25 cellular contexts compared by ENCODE assay signal in the genomic region with DNA sequence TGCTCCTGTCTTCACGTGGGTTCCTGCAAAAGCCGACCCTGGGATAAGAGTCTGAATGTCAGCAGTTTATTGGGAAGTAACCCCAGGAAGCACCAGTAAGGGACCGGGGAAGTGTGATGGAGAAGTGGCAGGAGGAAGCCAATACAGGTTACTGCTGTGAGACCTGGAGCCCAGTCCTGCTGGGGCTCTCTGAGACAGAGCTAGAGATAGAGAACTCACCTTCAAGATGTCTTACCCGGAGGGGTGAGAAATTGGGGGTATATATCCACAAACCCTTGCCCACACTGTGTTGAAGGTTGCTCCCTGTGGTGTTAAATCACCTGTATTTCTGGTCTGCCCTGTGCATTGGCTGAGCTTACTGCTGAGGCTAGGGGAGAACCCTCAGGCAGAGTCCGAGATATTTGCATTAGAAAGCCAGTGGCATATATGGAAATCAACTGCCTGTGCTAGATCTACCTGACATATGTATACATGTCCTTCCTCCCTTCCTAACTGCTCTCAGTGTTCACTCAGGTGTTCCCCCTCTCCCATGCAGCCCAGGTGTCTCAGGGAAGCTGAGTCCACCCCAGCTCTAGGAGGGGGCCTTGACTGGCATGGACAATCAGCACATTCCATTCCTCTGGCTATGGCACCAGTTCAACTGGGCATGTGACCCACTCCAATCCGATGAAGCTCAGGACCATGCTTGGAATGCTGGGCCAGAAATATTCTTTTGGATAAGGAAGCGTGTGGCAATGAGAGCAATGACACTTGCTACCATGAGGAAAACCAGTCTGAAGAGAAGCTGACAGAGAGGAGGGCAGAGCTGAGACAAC. TPM values are rescaled to one million over a fixed set of nuclear protein-coding genes. Genes with fewer than 3 reads are reported as not detected.
DNase-seq lines count a peak whose midpoint lies in the region; ATAC-seq and TF ChIP-seq lines count a peak whose summit lies in the region.
"Had no signal": no experiment of that assay in that cellular context is flagged by ENCODE, and none has a peak within 500 bp of the region (broad histone marks: within the 10 kb centered on the region; RNA-seq: fewer than 3 reads in every experiment).

No MANE protein-coding gene starts in this region.

- no peak for TF ChIP-seq POLR2A in esophagus muscularis mucosa (IDR thresholded peaks at IDR 0.05; ENCODE audit: low read depth)

- peaks cover 17% of the 10 kb centered on the region for H3K4me1 ChIP-seq in Caco-2
- peaks cover 9 to 29% (median 20%) of the 10 kb centered on the region in 4 donors for H3K4me1 ChIP-seq in esophagus muscularis mucosa
- H3K4me1 ChIP-seq in lower lobe of right lung, result peaks cover 42% of the 10 kb centered on the region
- no peaks in the 10 kb centered on the region for H3K4me1 ChIP-seq in A673 (ENCODE audit: insufficient read depth, low read length, poor library complexity, severe bottlenecking)
- H3K4me1 ChIP-seq: uterus had no signal

- no peak for TF ChIP-seq CTCF in Caco-2 (IDR thresholded peaks at IDR 0.05; ENCODE audit: insufficient read depth in 1 of 2, low read depth in 1 of 2, low read length in 1 of 2, severe bottlenecking in 1 of 2, unreplicated experiment in 1 of 2)
- TF ChIP-seq CTCF in esophagus muscularis mucosa (IDR thresholded peaks at IDR 0.05), result no peak
- no peak for TF ChIP-seq CTCF in lower lobe of right lung (IDR thresholded peaks at IDR 0.05)
- no peak for TF ChIP-seq CTCF in A673 (conservative IDR thresholded peaks at IDR 0.05; ENCODE audit: low read depth, low read length)

- H3K9me3 ChIP-seq in Caco-2, result no peaks in the 10 kb centered on the region
- H3K9me3 ChIP-seq in KOPT-K1 (ENCODE audit: insufficient read depth, low read length, poor library complexity, severe bottlenecking), result no peaks in the 10 kb centered on the region
- H3K9me3 ChIP-seq in esophagus muscularis mucosa, result no peaks in the 10 kb centered on the region
- H3K9me3 ChIP-seq in lower lobe of right lung, result no peaks in the 10 kb centered on the region
- no peaks in the 10 kb centered on the region for H3K9me3 ChIP-seq in A673 (ENCODE audit: low read depth, low read length, poor library complexity, severe bottlenecking)
- H3K9me3 ChIP-seq: uterus had no signal

- H3K27ac ChIP-seq in KOPT-K1 (ENCODE audit: low read depth, low read length, poor library complexity, severe bottlenecking) (peak overlapping the region; percentile 21), esophagus muscularis mucosa (replicated peaks in 1 of 4) (peak overlapping the region in 3 of 4 donors; percentile 12 to 23 (median 21)), lower lobe of right lung (no peak overlapping the region), A673 (ENCODE audit: low read depth, low read length, poor library complexity, severe bottlenecking) (no peak overlapping the region)
- H3K27ac ChIP-seq: uterus, VCaP had no signal

- DNase-seq in Caco-2 (no peak), esophagus muscularis mucosa (ENCODE audit: extremely low spot score) (no peak), lower lobe of right lung (no peak), NCI-H1048 (lab: John Stamatoyannopoulos, UW) (no peak), cerebellum (ENCODE audit: low spot score) (no peak), A673 (ENCODE audit: low spot score) (no peak)
- DNase-seq in activated T-cell treated with anti-CD3 and anti-CD28 coated beads, Interleukin-2, amount 50 U/mL, for 48 hours, result no peak
- DNase-seq: activated CD4-positive, alpha-beta memory T cell treated with anti-CD3 and anti-CD28 coated beads, Interleukin-2, amount 10 ng/mL, durations not matched to agents 7 days and 5 days; activated naive CD4-positive, alpha-beta T cell treated with anti-CD3 and anti-CD28 coated beads for 36 hours; activated T-cell treated with anti-CD3 and anti-CD28 coated beads, Interleukin-2, amount 50 U/mL, for 1 hour; C1 segment of cervical spinal cord; HCEC 1CT; midbrain; NCI-H1105 treated with DMSO at 0.1 percent for 48 hours; NCI-H2107; NCI-H524; SHP77; stimulated activated CD4-positive, alpha-beta T cell treated with anti-CD3 and anti-CD28 coated beads, Interleukin-4, amount 100 ng/mL, for 24 hours; uterus had no signal

- BruUV-seq in Caco-2 (replicated peaks; lab: Mats Ljungman, UMichigan) (no TSS peak), A673 (replicated peaks; lab: Mats Ljungman, UMichigan) (no TSS peak)

- no peak overlapping the region for H3K4me3 Mint-ChIP-seq in Caco-2 (ENCODE audit: unreplicated experiment)
- H3K4me3 Mint-ChIP-seq: activated CD4-positive, alpha-beta memory T cell treated with anti-CD3 and anti-CD28 coated beads, Interleukin-2, amount 10 ng/mL, durations not matched to agents 7 days and 5 days; activated naive CD4-positive, alpha-beta T cell treated with anti-CD3 and anti-CD28 coated beads for 36 hours; T-helper 1 cell treated with Interleukin-12 subunit alpha and Interleukin-12 subunit beta and Interleukin-4 antibody, amounts not matched to agents 30 μg/mL and 1 μg/mL, for 36 hours had no signal

- peaks cover 37% of the 10 kb centered on the region for H3K4me1 Mint-ChIP-seq in Caco-2 (ENCODE audit: low read depth, unreplicated experiment)

- TF ChIP-seq EP300 in esophagus muscularis mucosa (IDR thresholded peaks at IDR 0.05), result no peak

- H3K27me3 ChIP-seq in Caco-2 (replicated peaks; ENCODE audit: control insufficient read depth, insufficient read depth, low read length) (no peaks in the 10 kb centered on the region), esophagus muscularis mucosa (no peaks in the 10 kb centered on the region), lower lobe of right lung (ENCODE audit: low read depth) (no peaks in the 10 kb centered on the region), A673 (replicated peaks; ENCODE audit: insufficient read depth, low read depth, low read length, poor library complexity) (peaks cover 11% of the 10 kb centered on the region)
- H3K27me3 ChIP-seq: uterus had no signal

- POLR2A ChIA-PET in Caco-2 (lab: Charles Lee), result no interaction called here
- POLR2A ChIA-PET in A673 (lab: Charles Lee; ENCODE audit: low non-redundant PET), result no interaction called here

- 65% methylated on average over 7 of the region's 7 CpGs for WGBS in esophagus muscularis mucosa

- intact Hi-C loops in Caco-2 (cut with micrococcal nuclease; ENCODE audit: unreplicated experiment) (loop anchor here (2.0 kb wide), 1 partner anchor 57 kb away; no protein-coding TSS in a partner anchor), esophagus muscularis mucosa (cut with DNase I) (no loop called here), lower lobe of right lung (cut with DNase I) (no loop called here), A673 (cut with micrococcal nuclease; ENCODE audit: unreplicated experiment) (no loop called here)

- CTCF ChIA-PET in Caco-2 (lab: Charles Lee), result interaction anchor here (0.9 to 1.4 kb wide), 9 partner anchors 13 to 75 kb away, joined by 3 to 6 read pairs (median 4); no protein-coding TSS in a partner anchor
- CTCF ChIA-PET in A673 (lab: Charles Lee), result no interaction called here

- H3K36me3 ChIP-seq in Caco-2 (ENCODE audit: control insufficient read depth, insufficient read depth, low read length) (no peaks in the 10 kb centered on the region), KOPT-K1 (ENCODE audit: insufficient read depth, low read length) (no peaks in the 10 kb centered on the region), esophagus muscularis mucosa (no peaks in the 10 kb centered on the region), lower lobe of right lung (no peaks in the 10 kb centered on the region), A673 (ENCODE audit: insufficient read depth, low read length, poor library complexity, severe bottlenecking) (no peaks in the 10 kb centered on the region)
- H3K36me3 ChIP-seq: uterus had no signal

- no peaks in the 10 kb centered on the region for H3K9me3 Mint-ChIP-seq in Caco-2 (ENCODE audit: unreplicated experiment)
- H3K9me3 Mint-ChIP-seq: activated CD4-positive, alpha-beta memory T cell treated with anti-CD3 and anti-CD28 coated beads, Interleukin-2, amount 10 ng/mL, durations not matched to agents 7 days and 5 days; activated naive CD4-positive, alpha-beta T cell treated with anti-CD3 and anti-CD28 coated beads for 36 hours; T-helper 1 cell treated with Interleukin-12 subunit alpha and Interleukin-12 subunit beta and Interleukin-4 antibody, amounts not matched to agents 30 μg/mL and 1 μg/mL, for 36 hours had no signal

- H3K4me3 ChIP-seq in Caco-2 (ENCODE audit: low read depth, low read length), result no peak overlapping the region
- H3K4me3 ChIP-seq in esophagus muscularis mucosa, result no peak overlapping the region
- H3K4me3 ChIP-seq in lower lobe of right lung, result no peak overlapping the region
- H3K4me3 ChIP-seq in A673 (ENCODE audit: low read depth, low read length, poor library complexity, severe bottlenecking), result no peak overlapping the region
- H3K4me3 ChIP-seq: GM12878, smooth muscle cell, uterus had no signal

- no peaks in the 10 kb centered on the region for H3K36me3 Mint-ChIP-seq in Caco-2 (ENCODE audit: insufficient read depth, unreplicated experiment)

- ATAC-seq in lower lobe of right lung, result peak; percentile 36 to 50
- ATAC-seq: GM12878 had no signal

- no peaks in the 10 kb centered on the region for H3K27me3 Mint-ChIP-seq in Caco-2 (ENCODE audit: insufficient read depth, unreplicated experiment)

- H3K27ac Mint-ChIP-seq in Caco-2 (ENCODE audit: unreplicated experiment), result peak overlapping the region; percentile 64
- H3K27ac Mint-ChIP-seq: activated CD4-positive, alpha-beta memory T cell treated with anti-CD3 and anti-CD28 coated beads, Interleukin-2, amount 10 ng/mL, durations not matched to agents 7 days and 5 days; activated naive CD4-positive, alpha-beta T cell treated with anti-CD3 and anti-CD28 coated beads for 36 hours; progenitor cell of endocrine pancreas; T-helper 1 cell treated with Interleukin-12 subunit alpha and Interleukin-12 subunit beta and Interleukin-4 antibody, amounts not matched to agents 30 μg/mL and 1 μg/mL, for 36 hours had no signal

RNA-seq across cellular contexts. Expression of gene MICAL2, which starts 6.8 kb away (rescaled TPM):
- total RNA-seq in Caco-2 (2022), result 247 and 272 TPM in 2 replicates
- total RNA-seq in esophagus muscularis mucosa, result 100 to 1,000 TPM; 195 to 499 (median 259) TPM
- total RNA-seq in lower lobe of right lung, result 127 TPM
- 20.0 TPM for total RNA-seq in cerebellum
- 0.44 and 1.1 TPM in 2 replicates for total RNA-seq in A673 (2021)

Comparison
In these comparisons a context has a peak if more than half of its experiments do, and no peak if none do; other contexts are left out.
1. H3K27ac ChIP-seq: peak in KOPT-K1 (single experiment) and esophagus muscularis mucosa (3 of 4); none in lower lobe of right lung (single experiment) and A673 (single experiment).
2. RNA of gene MICAL2, which starts 6.8 kb away (total RNA-seq): 195 to 499 TPM in esophagus muscularis mucosa, 247 to 272 TPM in Caco-2, 127 TPM in lower lobe of right lung (single experiment) and 20.0 TPM in cerebellum (single experiment); 0.44 to 1.1 TPM in A673; every median in the first group is over 10 times any median in the second.